Comparison of ENCODE assay signal across 13 cellular contexts in genomic region chr14:99531221-99532096, GRCh38. TPM values are rescaled to one million over a fixed set of nuclear protein-coding genes. Genes with fewer than 3 reads are reported as not detected.
A peak's percentile ranks its signal among the peaks of the same experiment; 100 is the strongest.
DNase-seq lines count a peak whose midpoint lies in the region; ATAC-seq and TF ChIP-seq lines count a peak whose summit lies in the region.
"Had no signal": no experiment of that assay in that cellular context is flagged by ENCODE, and none has a peak within 500 bp of the region (broad histone marks: within the 10 kb centered on the region; RNA-seq: fewer than 3 reads in every experiment).

No MANE protein-coding gene starts in this region.

- no peak overlapping the region for H3K27ac ChIP-seq in Peyer's patch
- H3K27ac ChIP-seq: testis had no signal

- peak overlapping the region; percentile 97 for H3K27ac Mint-ChIP-seq in mesothelial cell of epicardium
- H3K27ac Mint-ChIP-seq: activated CD4-positive, alpha-beta T cell treated with anti-CD3 and anti-CD28 coated beads, Interleukin-2, amount 10 ng/mL, durations not matched to agents 7 days and 5 days had no signal

- TF ChIP-seq POLR2A in Peyer's patch (IDR thresholded peaks at IDR 0.05), result no peak

- peak overlapping the region; percentile 34 for H3K4me3 Mint-ChIP-seq in mesothelial cell of epicardium
- H3K4me3 Mint-ChIP-seq: activated CD4-positive, alpha-beta T cell treated with anti-CD3 and anti-CD28 coated beads, Interleukin-2, amount 10 ng/mL, durations not matched to agents 7 days and 5 days; CD4-positive, alpha-beta memory T cell had no signal

- TF ChIP-seq CTCF in cardiac fibroblast (IDR thresholded peaks at IDR 0.05; ENCODE audit: low read depth, low read length), result no peak
- no peak for TF ChIP-seq CTCF in mesothelial cell of epicardium (IDR thresholded peaks at IDR 0.05; ENCODE audit: unreplicated experiment)
- TF ChIP-seq CTCF in Peyer's patch (IDR thresholded peaks at IDR 0.05), result no peak

- ATAC-seq in GM18519 (IDR thresholded peaks at IDR 0.05; ENCODE audit: low FRiP score, unreplicated experiment) (no peak), HG03521 (IDR thresholded peaks at IDR 0.05; ENCODE audit: unreplicated experiment) (no peak), Right ventricle myocardium inferior (no peak)
- ATAC-seq: mucosa of descending colon had no signal

- no peaks in the 10 kb centered on the region for H3K27me3 Mint-ChIP-seq in mesothelial cell of epicardium (ENCODE audit: low read depth)
- H3K27me3 Mint-ChIP-seq: activated CD4-positive, alpha-beta T cell treated with anti-CD3 and anti-CD28 coated beads, Interleukin-2, amount 10 ng/mL, durations not matched to agents 7 days and 5 days; CD4-positive, alpha-beta memory T cell had no signal

- intact Hi-C loops in Right ventricle myocardium inferior (cut with DNase I), result no loop called here

- no peaks in the 10 kb centered on the region for H3K9me3 Mint-ChIP-seq in mesothelial cell of epicardium
- H3K9me3 Mint-ChIP-seq: activated CD4-positive, alpha-beta T cell treated with anti-CD3 and anti-CD28 coated beads, Interleukin-2, amount 10 ng/mL, durations not matched to agents 7 days and 5 days had no signal

- H3K4me3 ChIP-seq in cardiac fibroblast (replicated peaks in 1 of 2; ENCODE audit: low read depth in 2 of 2, low read length in 2 of 2) (no peak overlapping the region), Peyer's patch (no peak overlapping the region)
- H3K4me3 ChIP-seq: mucosa of descending colon, testis had no signal

- no peaks in the 10 kb centered on the region for H3K4me1 ChIP-seq in Peyer's patch

- no peaks in the 10 kb centered on the region for H3K36me3 ChIP-seq in Peyer's patch

- DNase-seq in COLO829 (ENCODE audit: low spot score) (peak; percentile 45), NCI-H1417 treated with DMSO at 0.1 percent for 48 hours (lab: John Stamatoyannopoulos, UW) (peak; percentile 50), cardiac fibroblast (ENCODE audit: low read depth in 2 of 2) (peak; percentile 62 to 66), mesothelial cell of epicardium (ENCODE audit: low spot score in 2 of 2, unreplicated experiment in 2 of 2) (no peak), Peyer's patch (no peak), Right ventricle myocardium inferior (ENCODE audit: missing footprints) (no peak)
- DNase-seq: activated CD4-positive, alpha-beta T cell treated with anti-CD3 and anti-CD28 coated beads, Interleukin-2, amount 10 ng/mL, durations not matched to agents 7 days and 5 days; CD4-positive, alpha-beta memory T cell; mucosa of descending colon; stimulated activated CD4-positive, alpha-beta T cell treated with anti-CD3 and anti-CD28 coated beads, Interleukin-2, amount 100 ng/mL, for 24 hours; testis had no signal

- H3K36me3 Mint-ChIP-seq in mesothelial cell of epicardium, result no peaks in the 10 kb centered on the region
- H3K36me3 Mint-ChIP-seq: CD4-positive, alpha-beta memory T cell had no signal

- H3K27me3 ChIP-seq in Peyer's patch, result no peaks in the 10 kb centered on the region
- H3K27me3 ChIP-seq: testis had no signal

- H3K4me1 Mint-ChIP-seq in mesothelial cell of epicardium, result peaks cover 20% of the 10 kb centered on the region
- H3K4me1 Mint-ChIP-seq: activated CD4-positive, alpha-beta T cell treated with anti-CD3 and anti-CD28 coated beads, Interleukin-2, amount 10 ng/mL, durations not matched to agents 7 days and 5 days had no signal

- no peaks in the 10 kb centered on the region for H3K9me3 ChIP-seq in Peyer's patch
- H3K9me3 ChIP-seq: mucosa of descending colon, testis had no signal

RNA-seq across cellular contexts. Expression of gene CCNK, which starts 50.2 kb away (rescaled TPM):
- total RNA-seq in mesothelial cell of epicardium, result 65.1 to 71.9 TPM (median 67.9 TPM) in 3 replicates
- 10 to 100 TPM; 25.7 to 61.9 (median 37.0) TPM for total RNA-seq in Peyer's patch
- 29.2 TPM for total RNA-seq in Right ventricle myocardium inferior

RNA-seq across cellular contexts. Expression of gene SETD3, which starts 50.8 kb away (rescaled TPM):
- total RNA-seq in mesothelial cell of epicardium, result 47.4 to 49.3 TPM (median 47.7 TPM) in 3 replicates
- 100 to 1,000 TPM in 1 of 4 donors, 10 to 100 TPM in 3; 61.9 to 120 (median 68.8) TPM for total RNA-seq in Peyer's patch
- 97.2 TPM for total RNA-seq in Right ventricle myocardium inferior

Comparison
In these comparisons a context has a peak if more than half of its experiments do, and no peak if none do; other contexts are left out.
1. DNase-seq: peak in COLO829 (single experiment), NCI-H1417 treated with DMSO at 0.1 percent for 48 hours (single experiment) and cardiac fibroblast (2 of 2); none in mesothelial cell of epicardium (0 of 2), Peyer's patch (0 of 3) and Right ventricle myocardium inferior (single experiment).